ENCODE assay signal across 15 cellular contexts in genomic region chrX:134631404-134632346, GRCh38. TPM values are rescaled to one million over a fixed set of nuclear protein-coding genes. Genes with fewer than 3 reads are reported as not detected.
DNase-seq lines count a peak whose midpoint lies in the region; ATAC-seq and TF ChIP-seq lines count a peak whose summit lies in the region.
"Had no signal": no experiment of that assay in that cellular context is flagged by ENCODE, and none has a peak within 500 bp of the region (broad histone marks: within the 10 kb centered on the region; RNA-seq: fewer than 3 reads in every experiment).

No MANE protein-coding gene starts in this region.

- no peak overlapping the region for H3K4me3 ChIP-seq in fibroblast of villous mesenchyme (ENCODE audit: low read depth, low read length)
- H3K4me3 ChIP-seq in skeletal muscle tissue (ENCODE audit: low read length in 3 of 3), result peak overlapping the region in 1 of 3 donors; percentile 26
- H3K4me3 ChIP-seq: cardiac muscle cell, pancreas had no signal

- H3K27me3 ChIP-seq in skeletal muscle tissue (ENCODE audit: control insufficient read depth in 3 of 3, insufficient read depth in 3 of 3, low read length in 3 of 3), result no peaks in the 10 kb centered on the region
- H3K27me3 ChIP-seq: cardiac muscle cell had no signal

- DNase-seq in NCI-H1417 (lab: John Stamatoyannopoulos, UW) (peak in 2 of 3 experiments; percentile 18 to 71), NCI-H1417 treated with DMSO at 0.1 percent for 48 hours (lab: John Stamatoyannopoulos, UW) (no peak), NCI-H226 (peak; percentile 9), fibroblast of villous mesenchyme (ENCODE audit: low read depth) (peak; percentile 96), iPS-NIHi7 (ENCODE audit: extremely low spot score) (no peak)
- no peak for DNase-seq in activated CD8-positive, alpha-beta memory T cell treated with anti-CD3 and anti-CD28 coated beads, Interleukin-2, amount 50 U/mL, for 48 hours
- DNase-seq: 8988T; activated CD4-positive, alpha-beta T cell treated with anti-CD3 and anti-CD28 coated beads for 1 hour; DND-41; NCI-H446 treated with DMSO at 0.1 percent for 48 hours; pancreas; stimulated activated CD4-positive, alpha-beta T cell treated with anti-CD3 and anti-CD28 coated beads, Interleukin-4, amount 100 ng/mL, for 4 hours had no signal

- H3K36me3 ChIP-seq in skeletal muscle tissue (ENCODE audit: control insufficient read depth in 3 of 3, insufficient read depth in 3 of 3, low read length in 3 of 3), result no peaks in the 10 kb centered on the region
- H3K36me3 ChIP-seq: cardiac muscle cell, pancreas had no signal

- peak overlapping the region; percentile 47 for H3K27ac ChIP-seq in skeletal muscle tissue (ENCODE audit: low read depth, low read length)
- H3K27ac ChIP-seq: cardiac muscle cell, pancreas had no signal

- TF ChIP-seq CTCF in fibroblast of villous mesenchyme (IDR thresholded peaks at IDR 0.05; ENCODE audit: insufficient read depth, low read depth, low read length), result no peak

- H3K9me3 ChIP-seq in skeletal muscle tissue (ENCODE audit: control insufficient read depth in 3 of 3, low read length in 3 of 3), result no peaks in the 10 kb centered on the region
- H3K9me3 ChIP-seq: pancreas had no signal

- no peak overlapping the region for H3K9ac ChIP-seq in skeletal muscle tissue (ENCODE audit: low read depth in 1 of 3, low read length in 3 of 3)

- peaks cover 2 to 19% (median 6%) of the 10 kb centered on the region in 3 donors for H3K4me1 ChIP-seq in skeletal muscle tissue (ENCODE audit: control insufficient read depth in 3 of 3, insufficient read depth in 3 of 3, low read length in 3 of 3)
- H3K4me1 ChIP-seq: pancreas had no signal

- no peak for ATAC-seq in HG03432 (IDR thresholded peaks at IDR 0.05; ENCODE audit: unreplicated experiment)

RNA-seq across cellular contexts. Expression of gene PLAC1, which starts 26.6 kb away (rescaled TPM):
- 0.32 and 0.43 TPM in 2 replicates for total RNA-seq in fibroblast of villous mesenchyme
- not detected for total RNA-seq in skeletal muscle tissue
- total RNA-seq: pancreas had no signal

Comparison
In these comparisons a context has a peak if more than half of its experiments do, and no peak if none do; other contexts are left out.
1. DNase-seq: peak in NCI-H1417 (2 of 3), NCI-H226 (single experiment) and fibroblast of villous mesenchyme (single experiment); none in NCI-H1417 treated with DMSO at 0.1 percent for 48 hours (single experiment), activated CD8-positive, alpha-beta memory T cell treated with anti-CD3 and anti-CD28 coated beads, Interleukin-2, amount 50 U/mL, for 48 hours (single experiment) and iPS-NIHi7 (single experiment).